In genomic region chr5:160029540-160030139, GRCh38 we compare ENCODE assay signal across 17 cellular contexts. TPM values are rescaled to one million over a fixed set of nuclear protein-coding genes. Genes with fewer than 3 reads are reported as not detected.
DNase-seq lines count a peak whose midpoint lies in the region; ATAC-seq and TF ChIP-seq lines count a peak whose summit lies in the region.
"Had no signal": no experiment of that assay in that cellular context is flagged by ENCODE, and none has a peak within 500 bp of the region (broad histone marks: within the 10 kb centered on the region; RNA-seq: fewer than 3 reads in every experiment).

No MANE protein-coding gene starts in this region.

- H3K36me3 ChIP-seq in HEK293 (ENCODE audit: control insufficient read depth in 2 of 2, insufficient read depth in 1 of 2, low read length in 2 of 2) (peaks cover 20 to 53% of the 10 kb centered on the region in 2 experiments), hepatocyte (replicated peaks; ENCODE audit: insufficient read depth, low read depth) (peaks cover 2% of the 10 kb centered on the region)

- H3K9me3 Mint-ChIP-seq in activated T-helper 17 cell treated with anti-CD3 and anti-CD28 coated beads, Interleukin-2, amount 50 U/mL, for 72 hours = no peaks in the 10 kb centered on the region
- H3K9me3 Mint-ChIP-seq in stimulated activated effector memory CD8-positive, alpha-beta T cell treated with anti-CD3 and anti-CD28 coated beads, Interleukin-12 subunit alpha, Interleukin-12 subunit beta, amount 100 ng/mL, for 72 hours = no peaks in the 10 kb centered on the region

- H4K20me1 ChIP-seq in hepatocyte (ENCODE audit: insufficient read depth, poor library complexity, severe bottlenecking) = no peaks in the 10 kb centered on the region

- TF ChIP-seq CTCF in HEK293 (tag by site-specific recombination; IDR thresholded peaks at IDR 0.05) (no peak), hepatocyte (IDR thresholded peaks at IDR 0.05; ENCODE audit: poor library complexity) (no peak)

- DNase-seq in hepatocyte (ENCODE audit: low spot score) = no peak
- no peak for DNase-seq in stimulated activated effector memory CD8-positive, alpha-beta T cell treated with anti-CD3 and anti-CD28 coated beads, Interleukin-12 subunit alpha, Interleukin-12 subunit beta, amount 100 ng/mL, for 72 hours (ENCODE audit: low spot score in 2 of 2)
- no peak for DNase-seq in NCI-H2029 (lab: John Stamatoyannopoulos, UW)
- DNase-seq: DMS53, H7, MV-4-11, NCI-H1417, NCI-H187 treated with DMSO at 0.1 percent for 48 hours, NCI-H446, NCI-H69, PC-3, SJCRH30 had no signal

- H3K27ac ChIP-seq in HEK293 (ENCODE audit: extremely low read depth, low read depth, low read length) (no peak overlapping the region), hepatocyte (peak overlapping the region; percentile 29)
- H3K27ac ChIP-seq: RWPE1, SJCRH30 had no signal

- no peaks in the 10 kb centered on the region for H3K9me2 ChIP-seq in hepatocyte (replicated peaks; ENCODE audit: insufficient read depth)

- H3K27me3 Mint-ChIP-seq in activated T-helper 17 cell treated with anti-CD3 and anti-CD28 coated beads, Interleukin-2, amount 50 U/mL, for 72 hours = no peaks in the 10 kb centered on the region

- H3K4me3 Mint-ChIP-seq in activated T-helper 17 cell treated with anti-CD3 and anti-CD28 coated beads, Interleukin-2, amount 50 U/mL, for 72 hours = no peak overlapping the region
- H3K4me3 Mint-ChIP-seq in stimulated activated effector memory CD8-positive, alpha-beta T cell treated with anti-CD3 and anti-CD28 coated beads, Interleukin-12 subunit alpha, Interleukin-12 subunit beta, amount 100 ng/mL, for 72 hours = no peak overlapping the region

- H3K36me3 Mint-ChIP-seq in activated T-helper 17 cell treated with anti-CD3 and anti-CD28 coated beads, Interleukin-2, amount 50 U/mL, for 72 hours (ENCODE audit: low read depth) = peaks cover 84% of the 10 kb centered on the region
- peaks cover 58% of the 10 kb centered on the region for H3K36me3 Mint-ChIP-seq in stimulated activated effector memory CD8-positive, alpha-beta T cell treated with anti-CD3 and anti-CD28 coated beads, Interleukin-12 subunit alpha, Interleukin-12 subunit beta, amount 100 ng/mL, for 72 hours

- H3K27ac Mint-ChIP-seq in activated T-helper 17 cell treated with anti-CD3 and anti-CD28 coated beads, Interleukin-2, amount 50 U/mL, for 72 hours = peak overlapping the region; percentile 48
- peak overlapping the region; percentile 2 for H3K27ac Mint-ChIP-seq in stimulated activated effector memory CD8-positive, alpha-beta T cell treated with anti-CD3 and anti-CD28 coated beads, Interleukin-12 subunit alpha, Interleukin-12 subunit beta, amount 100 ng/mL, for 72 hours

- H3K4me2 ChIP-seq in hepatocyte = no peak overlapping the region

- H3K27me3 ChIP-seq in hepatocyte = no peaks in the 10 kb centered on the region
- H3K27me3 ChIP-seq: SJCRH30 had no signal

- no peaks in the 10 kb centered on the region for H3K4me1 ChIP-seq in HEK293 (ENCODE audit: control insufficient read depth, insufficient read depth, low read length)
- H3K4me1 ChIP-seq in hepatocyte (ENCODE audit: insufficient read depth) = peaks cover 17% of the 10 kb centered on the region
- H3K4me1 ChIP-seq: SJCRH30 had no signal

- no peaks in the 10 kb centered on the region for H3K4me1 Mint-ChIP-seq in activated T-helper 17 cell treated with anti-CD3 and anti-CD28 coated beads, Interleukin-2, amount 50 U/mL, for 72 hours
- peaks cover 12% of the 10 kb centered on the region for H3K4me1 Mint-ChIP-seq in stimulated activated effector memory CD8-positive, alpha-beta T cell treated with anti-CD3 and anti-CD28 coated beads, Interleukin-12 subunit alpha, Interleukin-12 subunit beta, amount 100 ng/mL, for 72 hours

- no peaks in the 10 kb centered on the region for H3K9me3 ChIP-seq in HEK293 (ENCODE audit: control insufficient read depth, insufficient read depth, low read depth, low read length)
- no peaks in the 10 kb centered on the region for H3K9me3 ChIP-seq in hepatocyte (ENCODE audit: low read depth)
- H3K9me3 ChIP-seq: SJCRH30 had no signal

- peaks cover 27% of the 10 kb centered on the region for H3K79me2 ChIP-seq in hepatocyte

- ATAC-seq in activated T-helper 17 cell treated with anti-CD3 and anti-CD28 coated beads, Interleukin-2, amount 50 U/mL, for 72 hours (replicated peaks) = no peak
- no peak for ATAC-seq in stimulated activated effector memory CD8-positive, alpha-beta T cell treated with anti-CD3 and anti-CD28 coated beads, Interleukin-12 subunit alpha, Interleukin-12 subunit beta, amount 100 ng/mL, for 72 hours
- ATAC-seq in GM18870 (IDR thresholded peaks at IDR 0.05; ENCODE audit: unreplicated experiment) (no peak), HG03521 (IDR thresholded peaks at IDR 0.05; ENCODE audit: unreplicated experiment) (no peak)
- ATAC-seq: PC-3 had no signal

- H3K4me3 ChIP-seq in HEK293 (ENCODE audit: low read depth, low read length) (no peak overlapping the region), hepatocyte (no peak overlapping the region)
- H3K4me3 ChIP-seq: SJCRH30 had no signal

- POLR2A ChIA-PET in HEK293 (lab: Yijun Ruan, JAX) = interaction anchor here (1.5 kb wide), 1 partner anchor 21 kb away, joined by 6 read pairs; the partner anchor contains the start of gene TTC1

- CTCF ChIA-PET in HEK293 (lab: Yijun Ruan, JAX) = interaction anchor here (1.1 kb wide), 1 partner anchor 8 kb away, joined by 10 read pairs; no protein-coding TSS in a partner anchor

- 85% methylated on average over 3 of the region's 3 CpGs for WGBS in hepatocyte (ENCODE audit: low lambda C conversion rate, missing lambda C conversion rate)

- no peak overlapping the region for H2AFZ ChIP-seq in hepatocyte

TF ChIP-seq in HEK293, 187 proteins besides CTCF, POLR2A, EP300 and RAD21:
- TF ChIP-seq HOXD13 (CRISPR knock-in tag; IDR thresholded peaks at IDR 0.05; ENCODE audit: borderline replicate concordance) (no peak), ZFP69B (tag by site-specific recombination; IDR thresholded peaks at IDR 0.05) (peak; percentile 61; the same call in 1 of the 2 replicates), ZNF280D (tag by site-specific recombination; IDR thresholded peaks at IDR 0.05) (no peak), ZNF624 (tag by site-specific recombination; IDR thresholded peaks at IDR 0.05) (no peak), ZNF629 (tag by site-specific recombination; IDR thresholded peaks at IDR 0.05) (no peak), ZNF692 (tag by site-specific recombination; IDR thresholded peaks at IDR 0.05) (peak; percentile 91)

RNA-seq across cellular contexts. Expression of gene TTC1, which starts 20.7 kb away (rescaled TPM):
- 10 to 100 TPM; 46.9 to 56.4 TPM for total RNA-seq in activated T-helper 17 cell treated with anti-CD3 and anti-CD28 coated beads, Interleukin-2, amount 50 U/mL, for 72 hours
- 41.8 and 46.9 TPM in 2 replicates for total RNA-seq in hepatocyte
- 50.2 and 57.3 TPM in 2 replicates for polyA plus RNA-seq in hepatocyte
